ENCODE assay signal across 1 cellular context in genomic region chr10:61629594-61629993, GRCh38.
TF ChIP-seq lines count a peak whose summit lies in the region.

No MANE protein-coding gene starts in this region.

TF ChIP-seq in GM23338, 12 proteins besides CTCF, POLR2A, EP300 and RAD21 (continued from another document):
- TF ChIP-seq REST (IDR thresholded peaks at IDR 0.05; ENCODE audit: unreplicated experiment), result no peak
- TF ChIP-seq CREB1 (CRISPR knock-in tag; IDR thresholded peaks at IDR 0.05; ENCODE audit: low read depth), result no peak
- no peak for TF ChIP-seq ZNF462 (CRISPR knock-in tag; IDR thresholded peaks at IDR 0.05)
- TF ChIP-seq ETS1 (IDR thresholded peaks at IDR 0.05), result no peak
TF ChIP-seq in GM23338: peak in this region for 0.
